12 cellular contexts compared by ENCODE assay signal in the genomic region with DNA sequence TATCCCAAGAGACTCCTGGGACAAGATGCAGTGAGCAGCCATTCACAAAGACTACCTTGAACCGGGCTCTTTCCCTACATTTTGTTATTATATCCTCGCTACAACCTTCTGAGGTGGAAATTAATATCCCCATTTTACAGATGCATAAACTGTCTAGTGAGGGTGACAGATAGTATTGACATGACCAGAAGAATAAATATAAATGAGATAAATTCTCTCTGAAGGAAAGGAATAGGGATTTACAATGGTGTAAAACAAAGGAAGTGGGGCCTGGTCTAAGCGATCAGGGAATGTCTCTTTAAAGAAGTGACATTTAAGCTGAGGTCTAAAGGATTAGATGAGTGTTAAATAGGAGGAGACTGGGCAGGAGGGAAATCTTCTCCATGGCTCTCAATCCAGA. TPM values are rescaled to one million over a fixed set of nuclear protein-coding genes. Genes with fewer than 3 reads are reported as not detected.
"Had no signal": no experiment of that assay in that cellular context is flagged by ENCODE, and none has a peak within 500 bp of the region (broad histone marks: within the 10 kb centered on the region; RNA-seq: fewer than 3 reads in every experiment).

No MANE protein-coding gene starts in this region.

- DNase-seq: GM23248, GOT3, H7, H9, HCEC 1CT, HFFc6 had no signal

- ATAC-seq: GM23338, HCT116 had no signal

- H3K4me3 ChIP-seq: GM23248, GM23338, HAP-1 had no signal

- H3K27ac ChIP-seq: GM23248 had no signal

- FAIRE-seq: H1, H54 had no signal

- H3K4me2 ChIP-seq: GM23338 had no signal

- H3K9me3 ChIP-seq: HAP-1 had no signal

- H2AFZ ChIP-seq: GM23248, GM23338 had no signal

- H3K36me3 ChIP-seq: HAP-1 had no signal

- H3K9ac ChIP-seq: GM23248 had no signal

- H3K4me1 ChIP-seq: HAP-1 had no signal

RNA-seq across cellular contexts. Expression of gene KCNMB1, which starts 43.5 kb away (rescaled TPM):
- total RNA-seq: GM23248, H4, HFFc6 had no signal
- polyA plus RNA-seq: GM23248 had no signal
